Comparison of ENCODE assay signal across 2 cellular contexts in genomic region chr17:10612957-10613744, GRCh38.
TF ChIP-seq lines count a peak whose summit lies in the region.

No MANE protein-coding gene starts in this region.

TF ChIP-seq in SK-N-SH, 30 proteins besides CTCF, POLR2A, EP300 and RAD21 (continued from another document):
- TF ChIP-seq, protein P1, sequence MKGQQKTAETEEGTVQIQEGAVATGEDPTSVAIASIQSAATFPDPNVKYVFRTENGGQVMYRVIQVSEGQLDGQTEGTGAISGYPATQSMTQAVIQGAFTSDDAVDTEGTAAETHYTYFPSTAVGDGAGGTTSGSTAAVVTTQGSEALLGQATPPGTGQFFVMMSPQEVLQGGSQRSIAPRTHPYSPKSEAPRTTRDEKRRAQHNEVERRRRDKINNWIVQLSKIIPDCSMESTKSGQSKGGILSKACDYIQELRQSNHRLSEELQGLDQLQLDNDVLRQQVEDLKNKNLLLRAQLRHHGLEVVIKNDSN (IDR thresholded peaks at IDR 0.05; ENCODE audit: borderline replicate concordance, low read depth), result no peak
- TF ChIP-seq RXRA (IDR thresholded peaks at IDR 0.05; ENCODE audit: borderline replicate concordance, low read depth) (no peak), NRF1 (IDR thresholded peaks at IDR 0.05; ENCODE audit: low read depth, low read length) (no peak), ELF1 (IDR thresholded peaks at IDR 0.05) (no peak), USF2 (IDR thresholded peaks at IDR 0.05; ENCODE audit: borderline replicate concordance, low read depth, low read length) (no peak), PBX3 (IDR thresholded peaks at IDR 0.05) (no peak), TEAD4 (IDR thresholded peaks at IDR 0.05; ENCODE audit: borderline replicate concordance, insufficient read depth) (no peak), EZH2phosphoT487 (IDR thresholded peaks at IDR 0.05; ENCODE audit: borderline replicate concordance, low read depth) (no peak), RFX5 (IDR thresholded peaks at IDR 0.05; ENCODE audit: low read length) (no peak), MXI1 (IDR thresholded peaks at IDR 0.05; ENCODE audit: low read depth, low read length) (no peak), RCOR1 (IDR thresholded peaks at IDR 0.05; ENCODE audit: low read length) (no peak), SIN3A (IDR thresholded peaks at IDR 0.05; ENCODE audit: borderline replicate concordance, low read depth, low read length) (no peak)
- TF ChIP-seq, protein P2, sequence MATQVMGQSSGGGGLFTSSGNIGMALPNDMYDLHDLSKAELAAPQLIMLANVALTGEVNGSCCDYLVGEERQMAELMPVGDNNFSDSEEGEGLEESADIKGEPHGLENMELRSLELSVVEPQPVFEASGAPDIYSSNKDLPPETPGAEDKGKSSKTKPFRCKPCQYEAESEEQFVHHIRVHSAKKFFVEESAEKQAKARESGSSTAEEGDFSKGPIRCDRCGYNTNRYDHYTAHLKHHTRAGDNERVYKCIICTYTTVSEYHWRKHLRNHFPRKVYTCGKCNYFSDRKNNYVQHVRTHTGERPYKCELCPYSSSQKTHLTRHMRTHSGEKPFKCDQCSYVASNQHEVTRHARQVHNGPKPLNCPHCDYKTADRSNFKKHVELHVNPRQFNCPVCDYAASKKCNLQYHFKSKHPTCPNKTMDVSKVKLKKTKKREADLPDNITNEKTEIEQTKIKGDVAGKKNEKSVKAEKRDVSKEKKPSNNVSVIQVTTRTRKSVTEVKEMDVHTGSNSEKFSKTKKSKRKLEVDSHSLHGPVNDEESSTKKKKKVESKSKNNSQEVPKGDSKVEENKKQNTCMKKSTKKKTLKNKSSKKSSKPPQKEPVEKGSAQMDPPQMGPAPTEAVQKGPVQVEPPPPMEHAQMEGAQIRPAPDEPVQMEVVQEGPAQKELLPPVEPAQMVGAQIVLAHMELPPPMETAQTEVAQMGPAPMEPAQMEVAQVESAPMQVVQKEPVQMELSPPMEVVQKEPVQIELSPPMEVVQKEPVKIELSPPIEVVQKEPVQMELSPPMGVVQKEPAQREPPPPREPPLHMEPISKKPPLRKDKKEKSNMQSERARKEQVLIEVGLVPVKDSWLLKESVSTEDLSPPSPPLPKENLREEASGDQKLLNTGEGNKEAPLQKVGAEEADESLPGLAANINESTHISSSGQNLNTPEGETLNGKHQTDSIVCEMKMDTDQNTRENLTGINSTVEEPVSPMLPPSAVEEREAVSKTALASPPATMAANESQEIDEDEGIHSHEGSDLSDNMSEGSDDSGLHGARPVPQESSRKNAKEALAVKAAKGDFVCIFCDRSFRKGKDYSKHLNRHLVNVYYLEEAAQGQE (IDR thresholded peaks at IDR 0.05; ENCODE audit: low read depth, low read length), result no peak
- TF ChIP-seq, protein P3, sequence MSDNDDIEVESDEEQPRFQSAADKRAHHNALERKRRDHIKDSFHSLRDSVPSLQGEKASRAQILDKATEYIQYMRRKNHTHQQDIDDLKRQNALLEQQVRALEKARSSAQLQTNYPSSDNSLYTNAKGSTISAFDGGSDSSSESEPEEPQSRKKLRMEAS (IDR thresholded peaks at IDR 0.05; ENCODE audit: low read depth), result no peak

TF ChIP-seq in SK-N-SH treated with all-trans-retinoic acid at 6 μM for 48 hours, 23 proteins besides CTCF, POLR2A, EP300 and RAD21 (continued from another document):
- TF ChIP-seq CSRNP3 (CRISPR knock-in tag; IDR thresholded peaks at IDR 0.05), result no peak
- no peak for TF ChIP-seq BACH2 (CRISPR knock-in tag; IDR thresholded peaks at IDR 0.05; ENCODE audit: borderline replicate concordance)
- TF ChIP-seq ZFP30 (CRISPR knock-in tag; IDR thresholded peaks at IDR 0.05), result no peak
- no peak for TF ChIP-seq GLIS3 (CRISPR knock-in tag; IDR thresholded peaks at IDR 0.05)
- TF ChIP-seq, protein P4, sequence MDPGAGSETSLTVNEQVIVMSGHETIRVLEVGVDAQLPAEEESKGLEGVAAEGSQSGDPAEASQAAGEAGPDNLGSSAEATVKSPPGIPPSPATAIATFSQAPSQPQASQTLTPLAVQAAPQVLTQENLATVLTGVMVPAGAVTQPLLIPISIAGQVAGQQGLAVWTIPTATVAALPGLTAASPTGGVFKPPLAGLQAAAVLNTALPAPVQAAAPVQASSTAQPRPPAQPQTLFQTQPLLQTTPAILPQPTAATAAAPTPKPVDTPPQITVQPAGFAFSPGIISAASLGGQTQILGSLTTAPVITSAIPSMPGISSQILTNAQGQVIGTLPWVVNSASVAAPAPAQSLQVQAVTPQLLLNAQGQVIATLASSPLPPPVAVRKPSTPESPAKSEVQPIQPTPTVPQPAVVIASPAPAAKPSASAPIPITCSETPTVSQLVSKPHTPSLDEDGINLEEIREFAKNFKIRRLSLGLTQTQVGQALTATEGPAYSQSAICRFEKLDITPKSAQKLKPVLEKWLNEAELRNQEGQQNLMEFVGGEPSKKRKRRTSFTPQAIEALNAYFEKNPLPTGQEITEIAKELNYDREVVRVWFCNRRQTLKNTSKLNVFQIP (CRISPR knock-in tag; IDR thresholded peaks at IDR 0.05; ENCODE audit: borderline replicate concordance, low read depth), result no peak
- no peak for TF ChIP-seq RARB (CRISPR knock-in tag; IDR thresholded peaks at IDR 0.05)
- TF ChIP-seq ZFP3 (CRISPR knock-in tag; IDR thresholded peaks at IDR 0.05), result no peak
- TF ChIP-seq TCF4 (CRISPR knock-in tag; IDR thresholded peaks at IDR 0.05; ENCODE audit: borderline replicate concordance), result no peak
- no peak for TF ChIP-seq ZNF8 (CRISPR knock-in tag; IDR thresholded peaks at IDR 0.05)
TF ChIP-seq in SK-N-SH treated with all-trans-retinoic acid at 6 μM for 48 hours: peak in this region for 0.
